In genomic region chr16:15682105-15682570, GRCh38 we compare ENCODE assay signal across 10 cellular contexts. TPM values are rescaled to one million over a fixed set of nuclear protein-coding genes. Genes with fewer than 3 reads are reported as not detected.
DNase-seq lines count a peak whose midpoint lies in the region; ATAC-seq, FAIRE-seq and TF ChIP-seq lines count a peak whose summit lies in the region.
"Had no signal": no experiment of that assay in that cellular context is flagged by ENCODE, and none has a peak within 500 bp of the region (broad histone marks: within the 10 kb centered on the region; RNA-seq: fewer than 3 reads in every experiment).

No MANE protein-coding gene starts in this region.

- H3K9me3 Mint-ChIP-seq in activated CD8-positive, alpha-beta T cell treated with anti-CD3 and anti-CD28 coated beads, Interleukin-2, amount 10 ng/mL, durations not matched to agents 7 days and 5 days (ENCODE audit: insufficient read depth): no peaks in the 10 kb centered on the region

- no peak overlapping the region for H2AFZ ChIP-seq in MM.1S (ENCODE audit: low read length)

- H3K4me3 Mint-ChIP-seq in activated CD8-positive, alpha-beta T cell treated with anti-CD3 and anti-CD28 coated beads, Interleukin-2, amount 10 ng/mL, durations not matched to agents 7 days and 5 days: no peak overlapping the region

- peaks cover 48% of the 10 kb centered on the region for H3K79me2 ChIP-seq in MM.1S (ENCODE audit: low read length)

- peaks cover 7% of the 10 kb centered on the region for H3K4me1 Mint-ChIP-seq in activated CD8-positive, alpha-beta T cell treated with anti-CD3 and anti-CD28 coated beads, Interleukin-2, amount 10 ng/mL, durations not matched to agents 7 days and 5 days (ENCODE audit: low read depth)

- H3K4me3 ChIP-seq in MM.1S (ENCODE audit: low read length) (no peak overlapping the region), fibroblast of the aortic adventitia (ENCODE audit: low read depth, low read length) (no peak overlapping the region), small intestine (ENCODE audit: low read depth in 1 of 2, low read length in 2 of 2) (no peak overlapping the region)
- H3K4me3 ChIP-seq: BLaER1 had no signal

- H3K27ac ChIP-seq in MM.1S (ENCODE audit: low read length) (no peak overlapping the region), small intestine (ENCODE audit: low read depth in 1 of 2, low read length in 1 of 2) (no peak overlapping the region)
- H3K27ac ChIP-seq: BLaER1 had no signal

- CTCF ChIA-PET in activated CD8-positive, alpha-beta T cell treated with anti-CD3 and anti-CD28 coated beads, Interleukin-2, amount 10 ng/mL, durations not matched to agents 7 days and 5 days (lab: Charles Lee): interaction anchor here (0.7 to 2.7 kb wide), 3 partner anchors 10 to 40 kb away, joined by 3 to 17 read pairs (median 4); no protein-coding TSS in a partner anchor

- H3K27me3 Mint-ChIP-seq in activated CD8-positive, alpha-beta T cell treated with anti-CD3 and anti-CD28 coated beads, Interleukin-2, amount 10 ng/mL, durations not matched to agents 7 days and 5 days (ENCODE audit: low read depth): no peaks in the 10 kb centered on the region

- DNase-seq in DMS 273 (lab: John Stamatoyannopoulos, UW; ENCODE audit: unreplicated experiment) (peak; percentile 59), DMS 273 treated with DMSO at 0.1 percent for 48 hours (lab: John Stamatoyannopoulos, UW) (no peak), MM.1S (no peak), fibroblast of the aortic adventitia (ENCODE audit: low read depth) (peak; percentile 73), small intestine (peak; percentile 20), NCI-H345 treated with DMSO at 0.1 percent for 48 hours (lab: John Stamatoyannopoulos, UW; ENCODE audit: unreplicated experiment) (no peak)
- DNase-seq in activated CD8-positive, alpha-beta T cell treated with anti-CD3 and anti-CD28 coated beads, Interleukin-2, amount 10 ng/mL, durations not matched to agents 7 days and 5 days: peak; percentile 45

- H3K27ac Mint-ChIP-seq in activated CD8-positive, alpha-beta T cell treated with anti-CD3 and anti-CD28 coated beads, Interleukin-2, amount 10 ng/mL, durations not matched to agents 7 days and 5 days: no peak overlapping the region

- H3K36me3 ChIP-seq in MM.1S (replicated peaks; ENCODE audit: insufficient read depth, low read length) (peaks cover 4% of the 10 kb centered on the region; the same call in 1 of the 2 replicates), small intestine (ENCODE audit: control insufficient read depth in 2 of 2, insufficient read depth in 2 of 2, low read length in 2 of 2) (peaks cover 12% of the 10 kb centered on the region in 2 donors)

- peak; percentile 63 for ATAC-seq in activated CD8-positive, alpha-beta T cell treated with anti-CD3 and anti-CD28 coated beads, Interleukin-2, amount 10 ng/mL, durations not matched to agents 7 days and 5 days
- ATAC-seq in HG02970 (IDR thresholded peaks at IDR 0.05; ENCODE audit: low FRiP score, unreplicated experiment): no peak

- H3K27me3 ChIP-seq in MM.1S (replicated peaks; ENCODE audit: insufficient read depth, low read length) (no peaks in the 10 kb centered on the region), small intestine (ENCODE audit: control insufficient read depth in 2 of 2, insufficient read depth in 2 of 2, low read length in 2 of 2) (no peaks in the 10 kb centered on the region)
- H3K27me3 ChIP-seq: BLaER1 had no signal

- H3K9me2 ChIP-seq in MM.1S (replicated peaks; ENCODE audit: insufficient read depth, low read length): no peaks in the 10 kb centered on the region

- no peaks in the 10 kb centered on the region for H3K4me1 ChIP-seq in MM.1S (ENCODE audit: low read length)
- H3K4me1 ChIP-seq in small intestine (ENCODE audit: control insufficient read depth in 2 of 2, insufficient read depth in 1 of 2, low read depth in 1 of 2, low read length in 1 of 2): no peaks in the 10 kb centered on the region

- no peak overlapping the region for H3K9ac ChIP-seq in MM.1S (ENCODE audit: low read length)
- H3K9ac ChIP-seq: BLaER1 had no signal

- TF ChIP-seq CTCF in MM.1S (IDR thresholded peaks at IDR 0.05; ENCODE audit: low read length) (peak; percentile 40), fibroblast of the aortic adventitia (IDR thresholded peaks at IDR 0.05; ENCODE audit: insufficient read depth, low read length) (peak; percentile 68)

- H3K9me3 ChIP-seq in MM.1S (replicated peaks; ENCODE audit: insufficient read depth, low read length) (no peaks in the 10 kb centered on the region), small intestine (ENCODE audit: control insufficient read depth, low read depth) (no peaks in the 10 kb centered on the region)
- H3K9me3 ChIP-seq: BLaER1 had no signal

- H3K4me2 ChIP-seq in MM.1S (ENCODE audit: low read depth, low read length): no peak overlapping the region
- H3K4me2 ChIP-seq: BLaER1 had no signal

- H3K36me3 Mint-ChIP-seq in activated CD8-positive, alpha-beta T cell treated with anti-CD3 and anti-CD28 coated beads, Interleukin-2, amount 10 ng/mL, durations not matched to agents 7 days and 5 days (ENCODE audit: low read depth): peaks cover 64% of the 10 kb centered on the region

- no peaks in the 10 kb centered on the region for H4K20me1 ChIP-seq in MM.1S (ENCODE audit: insufficient read depth, low read length)

- 64 to 72% (median 71%) methylated on average over 7 of the region's 7 CpGs for WGBS in small intestine, 3 donors

- no peak for FAIRE-seq in small intestine (lab: Jason Lieb, UNC)
- FAIRE-seq: endometrium had no signal

- POLR2A ChIA-PET in activated CD8-positive, alpha-beta T cell treated with anti-CD3 and anti-CD28 coated beads, Interleukin-2, amount 10 ng/mL, durations not matched to agents 7 days and 5 days (lab: Charles Lee): interaction anchor here (0.7 to 1.0 kb wide), 2 partner anchors 39 to 43 kb away, joined by 3 read pairs; partner anchors contain the start of gene MARF1

- no peaks in the 10 kb centered on the region for H3F3A ChIP-seq in MM.1S (ENCODE audit: insufficient read depth, low read length)

RNA-seq across cellular contexts. Expression of gene NDE1, which starts 32.1 kb away (rescaled TPM):
- 100 to 1,000 TPM; 140 to 141 TPM for total RNA-seq in activated CD8-positive, alpha-beta T cell treated with anti-CD3 and anti-CD28 coated beads, Interleukin-2, amount 10 ng/mL, durations not matched to agents 7 days and 5 days
- total RNA-seq in fibroblast of the aortic adventitia (ENCODE audit: low replicate concordance): 17.5 and 38.9 TPM in 2 replicates
- polyA plus RNA-seq in small intestine: 10 to 100 TPM in 1 of 3 donors, 1 to 10 TPM in 2; 5.8 to 21.7 (median 8.9) TPM

RNA-seq across cellular contexts. Expression of gene MARF1, which starts 39.2 kb away (rescaled TPM):
- total RNA-seq in activated CD8-positive, alpha-beta T cell treated with anti-CD3 and anti-CD28 coated beads, Interleukin-2, amount 10 ng/mL, durations not matched to agents 7 days and 5 days: 10 to 100 TPM; 62.7 to 64.5 TPM
- total RNA-seq in fibroblast of the aortic adventitia (ENCODE audit: low replicate concordance): 27.1 and 74.8 TPM in 2 replicates
- 10 to 100 TPM; 14.3 to 16.8 (median 14.7) TPM for polyA plus RNA-seq in small intestine

Comparison
In these comparisons a context has a peak if more than half of its experiments do, and no peak if none do; other contexts are left out.
1. DNase-seq: peak in DMS 273 (single experiment), activated CD8-positive, alpha-beta T cell treated with anti-CD3 and anti-CD28 coated beads, Interleukin-2, amount 10 ng/mL, durations not matched to agents 7 days and 5 days (single experiment), fibroblast of the aortic adventitia (single experiment) and small intestine (single experiment); none in DMS 273 treated with DMSO at 0.1 percent for 48 hours (single experiment), MM.1S (single experiment) and NCI-H345 treated with DMSO at 0.1 percent for 48 hours (single experiment).